Comparison of ENCODE assay signal across 18 cellular contexts in the genomic region with DNA sequence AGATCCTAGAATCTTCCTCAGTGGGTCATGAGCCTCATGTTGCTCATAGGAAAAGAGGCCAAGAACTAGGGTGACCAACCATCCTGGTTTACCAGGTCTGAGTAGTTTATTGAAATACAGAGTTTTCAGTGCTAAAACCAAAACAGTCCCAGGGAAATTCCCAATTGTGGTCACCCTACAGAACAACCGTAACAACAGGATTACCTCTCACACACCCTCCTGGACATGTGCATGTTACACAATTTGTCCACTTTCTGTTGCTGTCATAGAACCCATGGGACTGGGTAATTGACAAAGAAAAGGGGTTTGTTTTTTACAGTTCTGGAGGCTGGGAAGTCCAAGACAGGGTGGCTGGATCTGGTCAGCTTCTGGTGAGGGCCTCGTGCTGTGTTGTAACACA. TPM values are rescaled to one million over a fixed set of nuclear protein-coding genes. Genes with fewer than 3 reads are reported as not detected.
DNase-seq lines count a peak whose midpoint lies in the region; ATAC-seq, FAIRE-seq and TF ChIP-seq lines count a peak whose summit lies in the region.
"Had no signal": no experiment of that assay in that cellular context is flagged by ENCODE, and none has a peak within 500 bp of the region (broad histone marks: within the 10 kb centered on the region; RNA-seq: fewer than 3 reads in every experiment).

No MANE protein-coding gene starts in this region.

- H3K14ac ChIP-seq in H1 (ENCODE audit: insufficient read length), result no peak overlapping the region

- H3K4me3 Mint-ChIP-seq in natural killer cell treated with Interleukin-12 subunit alpha and Interleukin-12 subunit beta and Interleukin-15 and Interleukin-18, amount 100 ng/mL, for 72 hours, result no peak overlapping the region
- H3K4me3 Mint-ChIP-seq in natural killer cell, result no peak overlapping the region
- H3K4me3 Mint-ChIP-seq in naive thymus-derived CD8-positive, alpha-beta T cell, result no peak overlapping the region
- H3K4me3 Mint-ChIP-seq: H9 had no signal

- no peak for TF ChIP-seq POLR2A in H1 (IDR thresholded peaks at IDR 0.05; ENCODE audit: control extremely low read depth in 1 of 2, low read depth in 2 of 2, low read length in 2 of 2)

- ATAC-seq in natural killer cell treated with Interleukin-12 subunit alpha and Interleukin-12 subunit beta and Interleukin-15 and Interleukin-18, amount 100 ng/mL, for 72 hours, result peak; percentile 19 to 78
- ATAC-seq in natural killer cell (no peak), HG02870 (IDR thresholded peaks at IDR 0.05; ENCODE audit: unreplicated experiment) (no peak)
- ATAC-seq in naive thymus-derived CD8-positive, alpha-beta T cell, result no peak
- ATAC-seq: PC-3 had no signal

- no peak overlapping the region for H3K23ac ChIP-seq in H1 (ENCODE audit: insufficient read length)
- H3K23ac ChIP-seq in mesendoderm (ENCODE audit: low read length), result no peak overlapping the region

- WGBS in H1 (ENCODE audit: extremely low coverage in 1 of 2, insufficient coverage in 1 of 2, insufficient read length in 1 of 2, insufficient replicate concordance in 2 of 2, low coverage in 1 of 2, low lambda C conversion rate in 2 of 2, missing lambda C conversion rate in 1 of 2), 2 experiments, result 93% methylated on average over 2 of the region's 2 CpGs; no CpG with 5 or more reads in 1 of the 2 experiments
- no CpG with 5 or more reads among the region's 2 CpGs for WGBS in mesendoderm (ENCODE audit: extremely low coverage, insufficient coverage, low lambda C conversion rate)

- H3K79me1 ChIP-seq in H1 (ENCODE audit: low read depth, low read length), result no peaks in the 10 kb centered on the region
- H3K79me1 ChIP-seq in mesendoderm (ENCODE audit: low read length), result no peaks in the 10 kb centered on the region

- TF ChIP-seq RAD21 in H1 (IDR thresholded peaks at IDR 0.05 in 1 of 2, conservative IDR thresholded peaks at IDR 0.05 in 1 of 2; ENCODE audit: low read depth in 2 of 2, low read length in 2 of 2), result no peak

- H3K4me1 Mint-ChIP-seq in natural killer cell treated with Interleukin-12 subunit alpha and Interleukin-12 subunit beta and Interleukin-15 and Interleukin-18, amount 100 ng/mL, for 72 hours (ENCODE audit: low read depth in 2 of 2), result peaks cover 6 to 12% of the 10 kb centered on the region in 2 donors
- H3K4me1 Mint-ChIP-seq in natural killer cell, result no peaks in the 10 kb centered on the region
- H3K4me1 Mint-ChIP-seq in naive thymus-derived CD8-positive, alpha-beta T cell, result peaks cover 5 to 11% (median 6%) of the 10 kb centered on the region in 4 donors

- H3K27me3 ChIP-seq in H1 (replicated peaks in 1 of 4; ENCODE audit: control insufficient read depth in 3 of 4, extremely low read depth in 1 of 4, insufficient read depth in 3 of 4, low read length in 3 of 4) (no peaks in the 10 kb centered on the region; a peak in 1 of 7 replicates), mesendoderm (ENCODE audit: insufficient read depth, low read length, poor library complexity) (no peaks in the 10 kb centered on the region)
- H3K27me3 ChIP-seq: BE2C had no signal

- H4K20me1 ChIP-seq in H1 (replicated peaks in 1 of 2; ENCODE audit: control insufficient read depth in 1 of 2, insufficient read depth in 2 of 2, low read length in 2 of 2), result no peaks in the 10 kb centered on the region

- TF ChIP-seq CTCF in natural killer cell (IDR thresholded peaks at IDR 0.05) (no peak), H1 (IDR thresholded peaks at IDR 0.05; ENCODE audit: control extremely low read depth in 1 of 3, insufficient read depth in 1 of 3, low read depth in 1 of 3, low read length in 3 of 3) (no peak)

- H3K9ac ChIP-seq in H1 (replicated peaks in 1 of 4; ENCODE audit: extremely low read depth in 1 of 4, low read depth in 3 of 4, low read length in 3 of 4) (no peak overlapping the region), mesendoderm (ENCODE audit: low read length) (no peak overlapping the region)

- H2BK5ac ChIP-seq in H1 (ENCODE audit: low read depth, low read length) (no peak overlapping the region), mesendoderm (ENCODE audit: low read length) (no peak overlapping the region)

- H3K4me1 ChIP-seq in H1 (replicated peaks in 1 of 4; ENCODE audit: control insufficient read depth in 3 of 4, insufficient read depth in 4 of 4, low read length in 3 of 4) (peaks cover 0 to 6% (median 4%) of the 10 kb centered on the region in 4 experiments; a peak in 6 of 7 replicates), mesendoderm (ENCODE audit: control insufficient read depth, low read depth, low read length) (no peaks in the 10 kb centered on the region)
- H3K4me1 ChIP-seq: BE2C had no signal

- no peaks in the 10 kb centered on the region for H3K9me3 Mint-ChIP-seq in natural killer cell treated with Interleukin-12 subunit alpha and Interleukin-12 subunit beta and Interleukin-15 and Interleukin-18, amount 100 ng/mL, for 72 hours
- H3K9me3 Mint-ChIP-seq in natural killer cell, result no peaks in the 10 kb centered on the region
- H3K9me3 Mint-ChIP-seq in naive thymus-derived CD8-positive, alpha-beta T cell, result no peaks in the 10 kb centered on the region

- no peak overlapping the region for H2BK12ac ChIP-seq in H1 (ENCODE audit: low read depth, low read length)

- H4K8ac ChIP-seq in H1 (ENCODE audit: extremely low read depth, insufficient read depth, low read length) (no peak overlapping the region), mesendoderm (ENCODE audit: low read depth, low read length) (no peak overlapping the region)

- H3K27me3 Mint-ChIP-seq in natural killer cell treated with Interleukin-12 subunit alpha and Interleukin-12 subunit beta and Interleukin-15 and Interleukin-18, amount 100 ng/mL, for 72 hours, result no peaks in the 10 kb centered on the region
- no peaks in the 10 kb centered on the region for H3K27me3 Mint-ChIP-seq in natural killer cell (ENCODE audit: low read depth in 2 of 2)
- no peaks in the 10 kb centered on the region for H3K27me3 Mint-ChIP-seq in naive thymus-derived CD8-positive, alpha-beta T cell

- no peaks in the 10 kb centered on the region for H3K36me3 Mint-ChIP-seq in natural killer cell treated with Interleukin-12 subunit alpha and Interleukin-12 subunit beta and Interleukin-15 and Interleukin-18, amount 100 ng/mL, for 72 hours
- no peaks in the 10 kb centered on the region for H3K36me3 Mint-ChIP-seq in natural killer cell
- H3K36me3 Mint-ChIP-seq in naive thymus-derived CD8-positive, alpha-beta T cell, result peaks cover 0 to 38% (median 33%) of the 10 kb centered on the region in 3 donors

- no peak overlapping the region for H3K27ac Mint-ChIP-seq in natural killer cell treated with Interleukin-12 subunit alpha and Interleukin-12 subunit beta and Interleukin-15 and Interleukin-18, amount 100 ng/mL, for 72 hours
- no peak overlapping the region for H3K27ac Mint-ChIP-seq in natural killer cell
- H3K27ac Mint-ChIP-seq in naive thymus-derived CD8-positive, alpha-beta T cell, result peak overlapping the region in 3 of 10 donors; percentile 29 to 79 (median 74)
- H3K27ac Mint-ChIP-seq: H9 had no signal

- H3K18ac ChIP-seq in H1 (ENCODE audit: extremely low read depth, low read length) (no peak overlapping the region), mesendoderm (ENCODE audit: low read length) (no peak overlapping the region)

- CTCF ChIA-PET in H1 (lab: Charles Lee; ENCODE audit: partially characterized antibody), result no interaction called here

- H2BK120ac ChIP-seq in H1 (replicated peaks; ENCODE audit: low read depth, low read length), result no peak overlapping the region
- no peak overlapping the region for H2BK120ac ChIP-seq in mesendoderm (ENCODE audit: low read depth, low read length)

- H2AFZ ChIP-seq in H1 (ENCODE audit: low read length), result no peak overlapping the region

- H3K9me3 ChIP-seq in KOPT-K1 (ENCODE audit: insufficient read depth, low read length, poor library complexity, severe bottlenecking), result peaks cover 8% of the 10 kb centered on the region
- H3K9me3 ChIP-seq in H1 (ENCODE audit: insufficient read depth in 2 of 2, low read depth in 1 of 2, low read length in 1 of 2), result no peaks in the 10 kb centered on the region; a peak in 2 of 4 replicates
- H3K9me3 ChIP-seq: BE2C had no signal

- POLR2A ChIA-PET in H1 (lab: Charles Lee; ENCODE audit: partially characterized antibody), result interaction anchor here (0.9 kb wide), 1 partner anchor 16 kb away, joined by 3 read pairs; no protein-coding TSS in a partner anchor
- POLR2A ChIA-PET in naive thymus-derived CD8-positive, alpha-beta T cell (lab: Charles Lee), result no interaction called here

- H3K4me3 ChIP-seq in H1 (ENCODE audit: extremely low read depth in 1 of 4, insufficient read depth in 2 of 4, low read depth in 3 of 4, low read length in 4 of 4) (no peak overlapping the region), mesendoderm (ENCODE audit: low read length) (no peak overlapping the region)

- H2BK20ac ChIP-seq in H1 (ENCODE audit: low read length), result no peak overlapping the region

- H3K36me3 ChIP-seq in KOPT-K1 (ENCODE audit: insufficient read depth, low read length) (peaks cover 93% of the 10 kb centered on the region), H1 (ENCODE audit: control insufficient read depth in 2 of 4, insufficient read depth in 4 of 4, low read length in 3 of 4) (no peaks in the 10 kb centered on the region), mesendoderm (ENCODE audit: control insufficient read depth, insufficient read depth, low read length) (no peaks in the 10 kb centered on the region)
- H3K36me3 ChIP-seq: BE2C had no signal

- H3K27ac ChIP-seq in KOPT-K1 (ENCODE audit: low read depth, low read length, poor library complexity, severe bottlenecking) (peak overlapping the region; percentile 17), H1 (ENCODE audit: low read depth, low read length) (no peak overlapping the region), mesendoderm (ENCODE audit: low read depth, low read length) (no peak overlapping the region)

- no peaks in the 10 kb centered on the region for H3K23me2 ChIP-seq in H1 (ENCODE audit: low read depth, low read length)

- no peak overlapping the region for H4K91ac ChIP-seq in H1 (replicated peaks; ENCODE audit: insufficient read length, low read length)

- H4K5ac ChIP-seq in H1 (ENCODE audit: insufficient read length, low read depth, low read length), result no peak overlapping the region
- H4K5ac ChIP-seq in mesendoderm (ENCODE audit: low read length), result no peak overlapping the region

- 0 out of 2 replicates have a peak overlapping the region, but pooled peaks have one; percentile 13 for H2AK5ac ChIP-seq in H1 (ENCODE audit: low read depth, low read length)
- no peak overlapping the region for H2AK5ac ChIP-seq in mesendoderm (ENCODE audit: low read length)

- H3K4me2 ChIP-seq in H1 (ENCODE audit: insufficient read depth in 1 of 2, low read depth in 2 of 2, low read length in 2 of 2) (no peak overlapping the region), mesendoderm (ENCODE audit: low read length) (no peak overlapping the region)

- H3K79me2 ChIP-seq in H1 (ENCODE audit: control insufficient read depth in 1 of 2, insufficient read depth in 2 of 2, low read length in 2 of 2), result no peaks in the 10 kb centered on the region
- H3K79me2 ChIP-seq in mesendoderm (ENCODE audit: control insufficient read depth, insufficient read depth, low read length), result no peaks in the 10 kb centered on the region

- no peak for FAIRE-seq in H1 (lab: Jason Lieb, UNC)
- peak; percentile 30 for FAIRE-seq in urothelium cell line (lab: Jason Lieb, UNC)

- H3K4ac ChIP-seq in H1 (replicated peaks; ENCODE audit: insufficient read length, low read depth, low read length) (no peak overlapping the region), mesendoderm (ENCODE audit: low read depth, low read length) (no peak overlapping the region)

- no peak overlapping the region for H2BK15ac ChIP-seq in H1 (ENCODE audit: low read length)
- no peak overlapping the region for H2BK15ac ChIP-seq in mesendoderm (replicated peaks; ENCODE audit: low read depth)

- H3K56ac ChIP-seq in H1 (replicated peaks; ENCODE audit: insufficient read length, low read depth, low read length) (no peak overlapping the region), mesendoderm (ENCODE audit: low read length) (no peak overlapping the region)

- no peak for DNase-seq in natural killer cell treated with Interleukin-12 subunit alpha and Interleukin-12 subunit beta and Interleukin-15 and Interleukin-18, amount 100 ng/mL, for 72 hours (ENCODE audit: low spot score)
- DNase-seq in natural killer cell (no peak), H1 (ENCODE audit: low read depth in 1 of 2, low spot score in 2 of 2) (no peak), urothelium cell line (ENCODE audit: low spot score) (no peak), mesendoderm (no peak)
- no peak for DNase-seq in naive thymus-derived CD8-positive, alpha-beta T cell
- DNase-seq: BE2C; H9; NCI-H1048; NCI-H146; NCI-H2081 treated with DMSO at 0.1 percent for 48 hours; NCI-H226; NCI-H526; NK-92 treated with Interleukin-12 subunit alpha and Interleukin-12 subunit beta, amount 100 ng/mL, for 24 hours; PC-3 had no signal

- intact Hi-C loops in natural killer cell (cut with micrococcal nuclease), result no loop called here

- no peak for TF ChIP-seq EP300 in H1 (IDR thresholded peaks at IDR 0.05; ENCODE audit: borderline replicate concordance in 1 of 2, low read depth in 2 of 2, low read length in 2 of 2)

RNA-seq across cellular contexts. Expression of gene ADA, which starts 9.0 kb away (rescaled TPM):
- 10 to 100 TPM; 31.9 to 42.7 TPM for total RNA-seq in natural killer cell treated with Interleukin-12 subunit alpha and Interleukin-12 subunit beta and Interleukin-15 and Interleukin-18, amount 100 ng/mL, for 72 hours
- total RNA-seq in natural killer cell, result 10 to 100 TPM; 71.7 to 94.2 (median 73.9) TPM
- 19.5 and 19.9 TPM in 2 replicates for total RNA-seq in H1 (2021; fragmentation: NEBNext Ultra II Directional; extraction: Animal tissue kit (Norgen Biotek cat#: 25700))
- polyA plus RNA-seq in H1 (2011; rRNA removed), result 32.8 and 33.9 TPM in 2 replicates
- polyA plus RNA-seq in H1 (2011; cell fraction: cytosol; rRNA removed), result 39.6 TPM
- polyA plus RNA-seq in H1 (2011; cell fraction: nucleus; rRNA removed), result 34.6 TPM
- 17.2 to 32.7 TPM (median 27.5 TPM) in 4 replicates for polyA plus RNA-seq in H1 (2012, experiment 1 of 2)
- polyA plus RNA-seq in H1 (2012, experiment 2 of 2), result 29.3 TPM
- polyA plus RNA-seq in H1 (2013, experiment 1 of 2), result 16.4 TPM
- 15.0 TPM for polyA plus RNA-seq in H1 (2013, experiment 2 of 2)
- polyA minus RNA-seq in H1 (2011; rRNA and poly(A)+ RNA removed), result 18.1 and 23.1 TPM in 2 replicates
- 12.4 TPM for polyA minus RNA-seq in H1 (2011; cell fraction: cytosol; rRNA and poly(A)+ RNA removed)
- polyA minus RNA-seq in H1 (2011; cell fraction: nucleus; rRNA and poly(A)+ RNA removed), result 11.7 TPM
- total RNA-seq in naive thymus-derived CD8-positive, alpha-beta T cell, result 10 to 100 TPM; 24.1 to 24.2 TPM
- polyA plus RNA-seq in naive thymus-derived CD8-positive, alpha-beta T cell, result 10 to 100 TPM; 31.2 to 47.1 (median 38.2) TPM
- 11.0 TPM for polyA plus RNA-seq in mesendoderm (2013, experiment 1 of 2)
- polyA plus RNA-seq in mesendoderm (2013, experiment 2 of 2), result 10.4 TPM

RNA-seq across cellular contexts. Expression of gene CCN5, which starts 54.7 kb away (rescaled TPM):
- not detected for total RNA-seq in natural killer cell treated with Interleukin-12 subunit alpha and Interleukin-12 subunit beta and Interleukin-15 and Interleukin-18, amount 100 ng/mL, for 72 hours
- total RNA-seq in natural killer cell, result not detected
- not detected in 2 replicates for total RNA-seq in H1 (2021; fragmentation: NEBNext Ultra II Directional; extraction: Animal tissue kit (Norgen Biotek cat#: 25700))
- not detected in 2 replicates for polyA plus RNA-seq in H1 (2011; rRNA removed)
- not detected for polyA plus RNA-seq in H1 (2011; cell fraction: cytosol; rRNA removed)
- polyA plus RNA-seq in H1 (2011; cell fraction: nucleus; rRNA removed), result not detected
- 0.07 TPM in 1 of 4 replicates, not detected in the others for polyA plus RNA-seq in H1 (2012, experiment 1 of 2)
- polyA plus RNA-seq in H1 (2012, experiment 2 of 2), result 0.10 TPM
- polyA plus RNA-seq in H1 (2013, experiment 1 of 2), result not detected
- polyA plus RNA-seq in H1 (2013, experiment 2 of 2), result not detected
- not detected in 2 replicates for polyA minus RNA-seq in H1 (2011; rRNA and poly(A)+ RNA removed)
- polyA minus RNA-seq in H1 (2011; cell fraction: cytosol; rRNA and poly(A)+ RNA removed), result 6.5 TPM
- 2.2 TPM for polyA minus RNA-seq in H1 (2011; cell fraction: nucleus; rRNA and poly(A)+ RNA removed)
- total RNA-seq in naive thymus-derived CD8-positive, alpha-beta T cell, result not detected
- polyA plus RNA-seq in naive thymus-derived CD8-positive, alpha-beta T cell, result not detected
- polyA plus RNA-seq in mesendoderm (2013, experiment 1 of 2), result not detected
- not detected for polyA plus RNA-seq in mesendoderm (2013, experiment 2 of 2)
- total RNA-seq: Daoy, H9 had no signal

Comparison
In these comparisons a context has a peak if more than half of its experiments do, and no peak if none do; other contexts are left out.
1. ATAC-seq: peak in natural killer cell treated with Interleukin-12 subunit alpha and Interleukin-12 subunit beta and Interleukin-15 and Interleukin-18, amount 100 ng/mL, for 72 hours (2 of 2); none in natural killer cell (0 of 3), HG02870 (single experiment) and naive thymus-derived CD8-positive, alpha-beta T cell (0 of 2).